Comparison of ENCODE assay signal across 15 cellular contexts in genomic region chr17:43350888-43351361, GRCh38.
"Had no signal": no experiment of that assay in that cellular context is flagged by ENCODE, and none has a peak within 500 bp of the region (broad histone marks: within the 10 kb centered on the region; RNA-seq: fewer than 3 reads in every experiment).

No MANE protein-coding gene starts in this region.

- H3K4me3 Mint-ChIP-seq: activated CD4-positive, alpha-beta T cell treated with anti-CD3 and anti-CD28 coated beads, Interleukin-2, amount 10 ng/mL, durations not matched to agents 24 days and 14 days; activated naive CD4-positive, alpha-beta T cell treated with anti-CD3 and anti-CD28 coated beads for 36 hours; activated T-helper 1 cell treated with anti-CD3 and anti-CD28 coated beads, Interleukin-12 subunit alpha, Interleukin-12 subunit beta, Interleukin-2, Interleukin-4 antibody, amounts not matched to agents 30 ng/mL and 10 ng/mL and 1 ng/mL, durations not matched to agents 14 hours and 24 hours and 36 hours; memory B cell; nephron progenitor cell had no signal

- H3K4me3 ChIP-seq: colonic mucosa, gastroesophageal sphincter, left lung, pancreas, smooth muscle cell had no signal

- H3K27ac ChIP-seq: colonic mucosa, gastroesophageal sphincter, left lung, pancreas had no signal

- H3K27me3 Mint-ChIP-seq: activated CD4-positive, alpha-beta T cell treated with anti-CD3 and anti-CD28 coated beads, Interleukin-2, amount 10 ng/mL, durations not matched to agents 24 days and 14 days; memory B cell had no signal

- DNase-seq: activated CD4-positive, alpha-beta T cell treated with anti-CD3 and anti-CD28 coated beads, Interleukin-2, amount 10 ng/mL, durations not matched to agents 24 days and 14 days; activated naive CD4-positive, alpha-beta T cell treated with anti-CD3 and anti-CD28 coated beads for 36 hours; colonic mucosa; effector CD4-positive, alpha-beta T cell; islet precursor cell; left lung; nephron progenitor cell; pancreas; SIG-M5; SW 1271; T-helper 9 cell had no signal

- H3K4me1 ChIP-seq: colonic mucosa, gastroesophageal sphincter, left lung had no signal

- ATAC-seq: gastroesophageal sphincter, left lung, pancreas had no signal

- H3K4me1 Mint-ChIP-seq: memory B cell, nephron progenitor cell had no signal

- H3K27ac Mint-ChIP-seq: activated CD4-positive, alpha-beta T cell treated with anti-CD3 and anti-CD28 coated beads, Interleukin-2, amount 10 ng/mL, durations not matched to agents 24 days and 14 days; activated naive CD4-positive, alpha-beta T cell treated with anti-CD3 and anti-CD28 coated beads for 36 hours; activated T-helper 1 cell treated with anti-CD3 and anti-CD28 coated beads, Interleukin-12 subunit alpha, Interleukin-12 subunit beta, Interleukin-2, Interleukin-4 antibody, amounts not matched to agents 30 ng/mL and 10 ng/mL and 1 ng/mL, durations not matched to agents 14 hours and 24 hours and 36 hours; memory B cell; nephron progenitor cell had no signal

- H3K36me3 ChIP-seq: colonic mucosa, left lung, pancreas had no signal

- H3K27me3 ChIP-seq: colonic mucosa, gastroesophageal sphincter, left lung, pancreas had no signal
